ENCODE assay signal across 8 cellular contexts in genomic region chr15:82539690-82540054, GRCh38. TPM values are rescaled to one million over a fixed set of nuclear protein-coding genes. Genes with fewer than 3 reads are reported as not detected.
DNase-seq lines count a peak whose midpoint lies in the region; ATAC-seq, FAIRE-seq and TF ChIP-seq lines count a peak whose summit lies in the region.

No MANE protein-coding gene starts in this region.

- no peaks in the 10 kb centered on the region for H3K27me3 ChIP-seq in Peyer's patch
- no peaks in the 10 kb centered on the region for H3K27me3 ChIP-seq in esophagus squamous epithelium
- H3K27me3 ChIP-seq in neutrophil: peaks cover 5% of the 10 kb centered on the region

- no peak for FAIRE-seq in H54 (lab: Jason Lieb, UNC)

- no peak for TF ChIP-seq POLR2A in Peyer's patch (IDR thresholded peaks at IDR 0.05)
- no peak for TF ChIP-seq POLR2A in esophagus squamous epithelium (IDR thresholded peaks at IDR 0.05)
- TF ChIP-seq POLR2A in H54 (IDR thresholded peaks at IDR 0.05; ENCODE audit: low read depth, low read length): no peak

- TF ChIP-seq CTCF in Peyer's patch (IDR thresholded peaks at IDR 0.05): no peak
- TF ChIP-seq CTCF in esophagus squamous epithelium (IDR thresholded peaks at IDR 0.05): no peak
- TF ChIP-seq CTCF in neutrophil (IDR thresholded peaks at IDR 0.05): no peak

- peak; percentile 2 for ATAC-seq in GM19395 (IDR thresholded peaks at IDR 0.05; ENCODE audit: unreplicated experiment)
- ATAC-seq in HG02884 (IDR thresholded peaks at IDR 0.05; ENCODE audit: unreplicated experiment): no peak

- DNase-seq in Peyer's patch (peak in 2 of 3 donors; percentile 63 to 64), esophagus squamous epithelium (lab: John Stamatoyannopoulos, UW) (no peak), H54 (ENCODE audit: insufficient read length, low spot score) (no peak), OCI-M1 (lab: John Stamatoyannopoulos, UW) (no peak), NCI-H2107 (lab: John Stamatoyannopoulos, UW) (no peak)

- no peaks in the 10 kb centered on the region for H3K9me3 ChIP-seq in Peyer's patch
- no peaks in the 10 kb centered on the region for H3K9me3 ChIP-seq in esophagus squamous epithelium
- no peaks in the 10 kb centered on the region for H3K9me3 ChIP-seq in neutrophil

- 0 to 1% methylated on average over 7 to 8 of the region's 23 CpGs for WGBS in esophagus squamous epithelium, 2 donors

- H3K4me1 ChIP-seq in Peyer's patch (peaks cover 0 to 24% (median 5%) of the 10 kb centered on the region in 4 donors), esophagus squamous epithelium (peaks cover 10 to 42% (median 26%) of the 10 kb centered on the region in 3 donors), neutrophil (ENCODE audit: control insufficient read depth in 1 of 2, insufficient read depth in 1 of 2, low read depth in 1 of 2, low read length in 1 of 2) (peaks cover 25 to 27% of the 10 kb centered on the region in 2 experiments)

- intact Hi-C loops in esophagus squamous epithelium (cut with DNase I): no loop called here

- H3K36me3 ChIP-seq in Peyer's patch (peaks cover 0 to 38% (median 0%) of the 10 kb centered on the region in 3 donors), esophagus squamous epithelium (peaks cover 12 to 47% (median 20%) of the 10 kb centered on the region in 3 donors), neutrophil (peaks cover 38% of the 10 kb centered on the region)

- peak overlapping the region; percentile 79 to 89 (median 86) for H3K27ac ChIP-seq in Peyer's patch
- peak overlapping the region; percentile 92 to 97 (median 95) for H3K27ac ChIP-seq in esophagus squamous epithelium
- peak overlapping the region; percentile 80 for H3K27ac ChIP-seq in neutrophil

- peak overlapping the region; percentile 68 to 83 (median 77) for H3K4me3 ChIP-seq in Peyer's patch
- peak overlapping the region; percentile 68 to 93 (median 84) for H3K4me3 ChIP-seq in esophagus squamous epithelium
- peak overlapping the region; percentile 88 to 89 for H3K4me3 ChIP-seq in neutrophil (ENCODE audit: low read depth in 1 of 2, low read length in 1 of 2)

RNA-seq across cellular contexts. Expression of gene RPS17, which starts 0.6 kb away (rescaled TPM):
- total RNA-seq in Peyer's patch: 1,000 to 10,000 TPM in 1 of 4 donors, 100 to 1,000 TPM in 3; 237 to 1,533 (median 677) TPM
- total RNA-seq in esophagus squamous epithelium: 1,000 to 10,000 TPM; 1,206 to 4,149 (median 2,794) TPM

Comparison
In these comparisons a context has a peak if more than half of its experiments do, and no peak if none do; other contexts are left out.
1. DNase-seq: peak in Peyer's patch (2 of 3); none in esophagus squamous epithelium (single experiment), H54 (single experiment), OCI-M1 (single experiment) and NCI-H2107 (single experiment).
2. Peak in every context shown above with its lines, with median percentiles within 50 percentile points of each other: H3K27ac ChIP-seq and H3K4me3 ChIP-seq.